In genomic region chr11:74269161-74269809, GRCh38 we compare ENCODE assay signal across 12 cellular contexts. TPM values are rescaled to one million over a fixed set of nuclear protein-coding genes. Genes with fewer than 3 reads are reported as not detected.
DNase-seq lines count a peak whose midpoint lies in the region; ATAC-seq, FAIRE-seq and TF ChIP-seq lines count a peak whose summit lies in the region.
"Had no signal": no experiment of that assay in that cellular context is flagged by ENCODE, and none has a peak within 500 bp of the region (broad histone marks: within the 10 kb centered on the region; RNA-seq: fewer than 3 reads in every experiment).

No MANE protein-coding gene starts in this region.

- intact Hi-C loops in heart right ventricle (cut with DNase I): no loop called here

- no peaks in the 10 kb centered on the region for H3K27me3 ChIP-seq in DND-41 (ENCODE audit: insufficient read depth, low read length, poor library complexity)
- H3K27me3 ChIP-seq in heart right ventricle: peaks cover 0 to 5% (median 0%) of the 10 kb centered on the region in 7 donors
- H3K27me3 ChIP-seq: brain microvascular endothelial cell had no signal

- H3K4me1 Mint-ChIP-seq in T-cell: peaks cover 18 to 30% (median 20%) of the 10 kb centered on the region in 3 donors

- H3K9ac ChIP-seq in DND-41 (ENCODE audit: low read depth, low read length): no peak overlapping the region

- H3K9me3 Mint-ChIP-seq in T-cell: no peaks in the 10 kb centered on the region

- H4K20me1 ChIP-seq in DND-41 (ENCODE audit: insufficient read depth, low read length): no peaks in the 10 kb centered on the region; the same call in 1 of the 2 replicates

- POLR2A ChIA-PET in A549 (lab: Yijun Ruan, JAX) (no interaction called here), T-cell (lab: Charles Lee) (interaction anchor here in 1 of 2 donors (0.9 kb wide), 1 partner anchor 28 kb away, joined by 6 read pairs; no protein-coding TSS in a partner anchor)

- H3K36me3 Mint-ChIP-seq in T-cell: no peaks in the 10 kb centered on the region

- in situ Hi-C loops in GM13976 (cut with MboI; ENCODE audit: low sequenced_read_pairs, unreplicated experiment): no loop called here

- H3K4me3 Mint-ChIP-seq in T-cell: peak overlapping the region in 1 of 3 donors; percentile 5

- H3K27me3 Mint-ChIP-seq in T-cell: peaks cover 0 to 11% of the 10 kb centered on the region in 2 donors

- peak in 1 of 2 experiments; percentile 78 for DNase-seq in A549 (ENCODE audit: low read depth in 1 of 2, low spot score in 1 of 2)
- DNase-seq in DND-41: peak; percentile 85
- DNase-seq in T-cell: peak in 25 of 34 experiments; percentile 6 to 48 (median 18)
- DNase-seq in hepatic stellate cell (ENCODE audit: low spot score): peak; percentile 28
- no peak for DNase-seq in GM13976 (ENCODE audit: low spot score)
- DNase-seq in occipital lobe (lab: John Stamatoyannopoulos, UW): no peak
- DNase-seq in heart right ventricle: no peak
- DNase-seq: brain microvascular endothelial cell, kidney glomerular epithelial cell had no signal

- peak in 1 of 2 experiments; percentile 40; a peak in 3 of 5 replicates for TF ChIP-seq RAD21 in A549 (conservative IDR thresholded peaks at IDR 0.05 in 1 of 2, IDR thresholded peaks at IDR 0.05 in 1 of 2)

- WGBS in A549 (ENCODE audit: missing lambda C conversion rate): 60% methylated on average over 11 of the region's 11 CpGs
- WGBS in heart right ventricle, 2 donors: 68 to 72% methylated on average over 11 of the region's 11 CpGs

- peaks cover 75% of the 10 kb centered on the region for H3K4me1 ChIP-seq in A549
- peaks cover 18% of the 10 kb centered on the region for H3K4me1 ChIP-seq in DND-41 (ENCODE audit: insufficient read depth, low read length)
- H3K4me1 ChIP-seq in heart right ventricle: no peaks in the 10 kb centered on the region

- H3K4me3 ChIP-seq in A549: no peak overlapping the region
- no peak overlapping the region for H3K4me3 ChIP-seq in DND-41 (ENCODE audit: low read depth in 1 of 2, low read length in 2 of 2)
- H3K4me3 ChIP-seq in heart right ventricle: no peak overlapping the region

- no peaks in the 10 kb centered on the region for H3K9me3 ChIP-seq in A549
- no peaks in the 10 kb centered on the region for H3K9me3 ChIP-seq in DND-41 (ENCODE audit: insufficient read depth, low read length, severe bottlenecking)
- no peaks in the 10 kb centered on the region for H3K9me3 ChIP-seq in heart right ventricle

- H3K36me3 ChIP-seq in DND-41 (ENCODE audit: insufficient read depth, low read length): no peaks in the 10 kb centered on the region
- H3K36me3 ChIP-seq in heart right ventricle: no peaks in the 10 kb centered on the region
- H3K36me3 ChIP-seq: brain microvascular endothelial cell had no signal

- H2AFZ ChIP-seq in DND-41 (ENCODE audit: low read depth, low read length): no peak overlapping the region

- peak overlapping the region; percentile 81 to 88 for H3K27ac ChIP-seq in A549
- H3K27ac ChIP-seq in DND-41 (ENCODE audit: low read length): no peak overlapping the region
- no peak overlapping the region for H3K27ac ChIP-seq in heart right ventricle
- H3K27ac ChIP-seq: brain microvascular endothelial cell had no signal

- CTCF ChIA-PET in A549 (lab: Yijun Ruan, JAX): interaction anchor here (1.0 to 5.9 kb wide), 9 partner anchors 11 to 185 kb away, joined by 3 to 32 read pairs (median 4); no protein-coding TSS in a partner anchor
- CTCF ChIA-PET in T-cell (lab: Charles Lee): interaction anchor here in 1 of 2 donors (2.2 kb wide), 1 partner anchor 13 kb away, joined by 6 read pairs; no protein-coding TSS in a partner anchor

- H3K4me2 ChIP-seq in A549 (peak overlapping the region; percentile 41), DND-41 (ENCODE audit: insufficient read depth, low read length) (peak overlapping the region; percentile 28; the same call in 1 of the 2 replicates)

- TF ChIP-seq CTCF in A549 (IDR thresholded peaks at IDR 0.05) (no peak), DND-41 (IDR thresholded peaks at IDR 0.05; ENCODE audit: borderline replicate concordance, extremely low read depth, low read length, poor library complexity, severe bottlenecking) (no peak), GM13976 (IDR thresholded peaks at IDR 0.05; ENCODE audit: borderline replicate concordance, control extremely low read depth, extremely low read depth, insufficient read depth, missing control alignments) (no peak), heart right ventricle (IDR thresholded peaks at IDR 0.05) (no peak)

- peak; percentile 95 to 96 for TF ChIP-seq EP300 in A549 (IDR thresholded peaks at IDR 0.05)

- H3K27ac Mint-ChIP-seq in T-cell: no peak overlapping the region

- no peak for FAIRE-seq in A549 (lab: Jason Lieb, UNC)

- H3K79me2 ChIP-seq in DND-41 (ENCODE audit: insufficient read depth, low read length): no peaks in the 10 kb centered on the region

- TF ChIP-seq POLR2A in A549 (IDR thresholded peaks at IDR 0.05; ENCODE audit: low read length): no peak

- ATAC-seq in A549: peak; percentile 72 to 88
- peak; percentile 100 for ATAC-seq in DND-41 (ENCODE audit: insufficient read depth, low read depth)
- ATAC-seq in T-cell (replicated peaks in 1 of 4): peak; percentile 68 to 99 (median 84)
- no peak for ATAC-seq in HG03139 (IDR thresholded peaks at IDR 0.05; ENCODE audit: unreplicated experiment)
- no peak for ATAC-seq in heart right ventricle

TF ChIP-seq in A549, 52 proteins besides CTCF, POLR2A, EP300 and RAD21:
- TF ChIP-seq ZC3H11A (IDR thresholded peaks at IDR 0.05) (no peak), RNF2 (IDR thresholded peaks at IDR 0.05; ENCODE audit: borderline replicate concordance, low read depth) (no peak), JUN (IDR thresholded peaks at IDR 0.05) (peak; percentile 84 to 95), PBX3 (IDR thresholded peaks at IDR 0.05) (no peak), FOSL2 (IDR thresholded peaks at IDR 0.05) (no peak), FOSL2 (CRISPR knock-in tag; IDR thresholded peaks at IDR 0.05) (peak; percentile 37; the same call in 1 of the 2 replicates), PHF8 (IDR thresholded peaks at IDR 0.05; ENCODE audit: borderline replicate concordance, low read depth) (no peak), GATA3 (IDR thresholded peaks at IDR 0.05; ENCODE audit: borderline replicate concordance) (peak; percentile 80), TP53 (CRISPR knock-in tag; IDR thresholded peaks at IDR 0.05) (no peak), SMC3 (IDR thresholded peaks at IDR 0.05) (peak; percentile 25; the same call in 1 of the 3 replicates), HOXB5 (CRISPR knock-in tag; IDR thresholded peaks at IDR 0.05) (no peak), RFX5 (IDR thresholded peaks at IDR 0.05) (no peak), KDM1A (IDR thresholded peaks at IDR 0.05; ENCODE audit: low read depth) (no peak), CEBPB (IDR thresholded peaks at IDR 0.05) (peak; percentile 90 to 95), ZFP36 (IDR thresholded peaks at IDR 0.05; ENCODE audit: borderline replicate concordance, partially characterized antibody) (no peak), JUNB (IDR thresholded peaks at IDR 0.05) (peak; percentile 91), MAX (IDR thresholded peaks at IDR 0.05) (no peak)
- TF ChIP-seq, protein P1, sequence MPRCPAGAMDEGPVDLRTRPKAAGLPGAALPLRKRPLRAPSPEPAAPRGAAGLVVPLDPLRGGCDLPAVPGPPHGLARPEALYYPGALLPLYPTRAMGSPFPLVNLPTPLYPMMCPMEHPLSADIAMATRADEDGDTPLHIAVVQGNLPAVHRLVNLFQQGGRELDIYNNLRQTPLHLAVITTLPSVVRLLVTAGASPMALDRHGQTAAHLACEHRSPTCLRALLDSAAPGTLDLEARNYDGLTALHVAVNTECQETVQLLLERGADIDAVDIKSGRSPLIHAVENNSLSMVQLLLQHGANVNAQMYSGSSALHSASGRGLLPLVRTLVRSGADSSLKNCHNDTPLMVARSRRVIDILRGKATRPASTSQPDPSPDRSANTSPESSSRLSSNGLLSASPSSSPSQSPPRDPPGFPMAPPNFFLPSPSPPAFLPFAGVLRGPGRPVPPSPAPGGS (IDR thresholded peaks at IDR 0.05): peak; percentile 64; the same call in 1 of the 3 replicates
- TF ChIP-seq, protein P2, sequence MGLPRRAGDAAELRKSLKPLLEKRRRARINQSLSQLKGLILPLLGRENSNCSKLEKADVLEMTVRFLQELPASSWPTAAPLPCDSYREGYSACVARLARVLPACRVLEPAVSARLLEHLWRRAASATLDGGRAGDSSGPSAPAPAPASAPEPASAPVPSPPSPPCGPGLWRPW (IDR thresholded peaks at IDR 0.05): peak; percentile 55; the same call in 1 of the 2 replicates
TF ChIP-seq in A549: peak in this region for 8.

RNA-seq across cellular contexts. Expression of gene P4HA3, which starts 42.2 kb away (rescaled TPM):
- polyA plus RNA-seq in A549 (2011; rRNA removed) (50.4 and 58.5 TPM in 2 replicates), A549 (2017; fragmentation: RNase III; extraction: RNeasy Plus Mini Kit Qiagen cat#74134 plus additional on column Dnase treatment) (32.3 to 53.1 TPM (median 48.1 TPM) in 3 replicates), heart right ventricle (under 1 TPM; 0.15 to 0.59 TPM)
- 24.8 and 28.3 TPM in 2 replicates for polyA plus RNA-seq in A549 (2012; cell fraction: cytosol; rRNA removed)
- polyA plus RNA-seq in A549 (2012; cell fraction: nucleus; rRNA removed): 31.4 and 44.4 TPM in 2 replicates
- polyA minus RNA-seq in A549 (2011; rRNA and poly(A)+ RNA removed): 24.5 and 33.6 TPM in 2 replicates
- total RNA-seq in T-cell (not detected), occipital lobe (not detected), heart right ventricle (under 1 TPM in 4 of 10 donors, not detected in 6; 0.13 to 0.76 (median 0.29) TPM)
- total RNA-seq: T-helper 2 cell treated with Interferon-gamma antibody and Interleukin-4, amounts not matched to agents 100 ng/mL and 5 ng/mL, for 36 hours had no signal
- polyA plus RNA-seq: neural cell had no signal

Comparison
In these comparisons a context has a peak if more than half of its experiments do, and no peak if none do; other contexts are left out.
1. ATAC-seq: peak in A549 (2 of 2), DND-41 (single experiment) and T-cell (4 of 4); none in HG03139 (single experiment) and heart right ventricle (0 of 8).
2. DNase-seq: peak in DND-41 (single experiment), T-cell (25 of 34) and hepatic stellate cell (single experiment); none in GM13976 (single experiment), occipital lobe (single experiment) and heart right ventricle (0 of 2).
3. H3K27ac ChIP-seq: peak in A549 (2 of 2); none in DND-41 (single experiment) and heart right ventricle (0 of 10).